ENCODE assay signal across 34 cellular contexts in the genomic region with DNA sequence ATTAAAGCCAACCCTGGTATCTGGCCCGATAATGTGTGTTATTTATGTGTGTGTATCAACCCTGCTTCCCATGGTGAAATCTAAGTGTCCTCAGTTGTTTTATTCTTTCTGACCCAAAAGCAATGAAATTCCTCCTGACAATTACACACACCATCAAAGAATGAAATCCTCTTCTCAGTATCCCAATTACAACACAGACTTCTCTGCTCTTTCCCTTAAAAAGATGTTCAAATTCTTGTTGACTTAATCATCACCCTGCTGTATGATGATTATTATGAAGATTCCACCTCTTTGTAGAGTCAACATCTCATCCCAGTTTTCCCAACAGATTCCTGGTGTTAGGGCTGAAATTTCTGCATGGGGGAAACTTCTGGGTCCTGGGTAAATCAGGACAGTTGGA. TPM values are rescaled to one million over a fixed set of nuclear protein-coding genes. Genes with fewer than 3 reads are reported as not detected.
DNase-seq lines count a peak whose midpoint lies in the region; ATAC-seq, FAIRE-seq and TF ChIP-seq lines count a peak whose summit lies in the region.
"Had no signal": no experiment of that assay in that cellular context is flagged by ENCODE, and none has a peak within 500 bp of the region (broad histone marks: within the 10 kb centered on the region; RNA-seq: fewer than 3 reads in every experiment).

No MANE protein-coding gene starts in this region.

- H3K79me1 ChIP-seq in mesenchymal stem cell (replicated peaks; ENCODE audit: low read length, poor library complexity, severe bottlenecking) = no peaks in the 10 kb centered on the region

- FAIRE-seq in HTR-8/SVneo (lab: Jason Lieb, UNC) = no peak
- FAIRE-seq: A204.1, endometrium, TTC549 had no signal

- no CpG with 5 or more reads among the region's 1 CpG for WGBS in mesenchymal stem cell
- 84 to 89% methylated on average over 1 of the region's 1 CpG for WGBS in tibial nerve, 2 donors

- H3K4me1 ChIP-seq in mesenchymal stem cell (ENCODE audit: control insufficient read depth, insufficient read depth, low read depth, low read length) = no peaks in the 10 kb centered on the region
- no peaks in the 10 kb centered on the region for H3K4me1 ChIP-seq in tibial nerve
- H3K4me1 ChIP-seq: esophagus muscularis mucosa, upper lobe of left lung had no signal

- no peak overlapping the region for H2BK15ac ChIP-seq in mesenchymal stem cell (ENCODE audit: low read depth, poor library complexity, severe bottlenecking)

- no peak overlapping the region for H3K9ac ChIP-seq in mesenchymal stem cell (ENCODE audit: low read length)

- H4K8ac ChIP-seq in mesenchymal stem cell (ENCODE audit: low read length) = no peak overlapping the region

- no peak overlapping the region for H2AFZ ChIP-seq in mesenchymal stem cell (ENCODE audit: low read depth, low read length)
- H2AFZ ChIP-seq: PC-9 had no signal

- H2BK120ac ChIP-seq in mesenchymal stem cell (ENCODE audit: low read depth, low read length) = no peak overlapping the region

- TF ChIP-seq EP300 in tibial nerve (IDR thresholded peaks at IDR 0.05) = no peak

- TF ChIP-seq CTCF in cardiac fibroblast (IDR thresholded peaks at IDR 0.05; ENCODE audit: low read depth, low read length) = no peak
- TF ChIP-seq CTCF in tibial nerve (IDR thresholded peaks at IDR 0.05) = no peak

- no peak overlapping the region for H4K91ac ChIP-seq in mesenchymal stem cell (ENCODE audit: low read length)

- no peak overlapping the region for H3K18ac ChIP-seq in mesenchymal stem cell (ENCODE audit: low read depth in 1 of 2, low read length in 2 of 2)

- no peak overlapping the region for H3K4me3 ChIP-seq in cardiac fibroblast (replicated peaks in 1 of 2; ENCODE audit: low read depth in 2 of 2, low read length in 2 of 2)
- no peak overlapping the region for H3K4me3 ChIP-seq in mesenchymal stem cell (ENCODE audit: insufficient read depth in 1 of 2, low read depth in 1 of 2, low read length in 2 of 2)
- H3K4me3 ChIP-seq in H7 (ENCODE audit: insufficient read depth, low read depth, low read length) = no peak overlapping the region
- no peak overlapping the region for H3K4me3 ChIP-seq in tibial nerve
- H3K4me3 ChIP-seq: esophagus muscularis mucosa, PC-9, upper lobe of left lung had no signal

- peak; percentile 48 for DNase-seq in AG20443 (ENCODE audit: low spot score)
- peak; percentile 2 for DNase-seq in HTR-8/SVneo (ENCODE audit: insufficient read length, low spot score)
- DNase-seq in cardiac fibroblast (ENCODE audit: low read depth in 2 of 2) = peak; percentile 15 to 39
- peak; percentile 20 for DNase-seq in mesenchymal stem cell
- DNase-seq in H7 = no peak
- DNase-seq in activated CD4-positive, alpha-beta T cell treated with anti-CD3 and anti-CD28 coated beads, Interleukin-2, amount 50 U/mL, for 48 hours = no peak
- no peak for DNase-seq in tibial nerve (ENCODE audit: low spot score in 2 of 2)
- DNase-seq: activated CD4-positive, alpha-beta T cell treated with anti-CD3 and anti-CD28 coated beads, Interleukin-2, amount 50 U/mL, for 4 hours; activated gamma-delta T cell treated with Interleukin-2 at 50 U/mL for 16 hours; activated naive CD8-positive, alpha-beta T cell treated with anti-CD3 and anti-CD28 coated beads, Interleukin-2, amount 10 ng/mL, durations not matched to agents 7 days and 5 days; activated T-cell treated with anti-CD3 and anti-CD28 coated beads, Interleukin-2, amount 50 U/mL, for 48 hours; CD8-positive, alpha-beta memory T cell; central memory CD4-positive, alpha-beta T cell; immature natural killer cell; KG1; left colon; MM.1S; NCI-H1105 treated with DMSO at 0.1 percent for 48 hours; NCI-H1930; NCI-H524 treated with DMSO at 0.1 percent for 48 hours; nephron progenitor cell; NK-92 treated with Interleukin-12 subunit alpha and Interleukin-12 subunit beta, amount 100 ng/mL, for 24 hours; PC-9; Right ventricle myocardium superior; stimulated activated naive B cell treated with anti-CD40 and anti-IgM and Interleukin-4, amounts not matched to agents 10 μg/mL and 1 μg/mL and 100 μg/mL, for 72 hours; upper lobe of left lung had no signal

- H3K9me3 ChIP-seq in mesenchymal stem cell (ENCODE audit: control insufficient read depth, low read length) = no peaks in the 10 kb centered on the region
- no peaks in the 10 kb centered on the region for H3K9me3 ChIP-seq in tibial nerve
- H3K9me3 ChIP-seq: esophagus muscularis mucosa, upper lobe of left lung had no signal

- no peak overlapping the region for H3K4me2 ChIP-seq in mesenchymal stem cell (ENCODE audit: low read length, poor library complexity, severe bottlenecking)
- H3K4me2 ChIP-seq: PC-9 had no signal

- no peak overlapping the region for H3K4ac ChIP-seq in mesenchymal stem cell (ENCODE audit: low read depth in 1 of 2, low read length in 2 of 2)

- no peak overlapping the region for H3K27ac ChIP-seq in mesenchymal stem cell (ENCODE audit: low read length, poor library complexity, severe bottlenecking)
- no peak overlapping the region for H3K27ac ChIP-seq in tibial nerve
- H3K27ac ChIP-seq: esophagus muscularis mucosa, PC-9, upper lobe of left lung had no signal

- H2BK5ac ChIP-seq in mesenchymal stem cell (ENCODE audit: low read depth, low read length, poor library complexity, severe bottlenecking) = no peak overlapping the region

- H3K27me3 ChIP-seq in mesenchymal stem cell (ENCODE audit: control insufficient read depth in 1 of 2, insufficient read depth in 1 of 2, low read length in 2 of 2) (no peaks in the 10 kb centered on the region), H7 (ENCODE audit: control insufficient read depth, insufficient read depth, low read length) (no peaks in the 10 kb centered on the region), tibial nerve (peaks cover 0 to 3% of the 10 kb centered on the region in 2 donors)
- H3K27me3 ChIP-seq: esophagus muscularis mucosa, upper lobe of left lung had no signal

- no peak for TF ChIP-seq POLR2A in tibial nerve (IDR thresholded peaks at IDR 0.05)

- no peak overlapping the region for H3K23ac ChIP-seq in mesenchymal stem cell (ENCODE audit: low read length in 2 of 2)

- no peak overlapping the region for H2BK12ac ChIP-seq in mesenchymal stem cell (ENCODE audit: low read length in 2 of 2)

- H3K36me3 ChIP-seq in mesenchymal stem cell (ENCODE audit: control insufficient read depth in 1 of 2, insufficient read depth in 2 of 2, low read depth in 1 of 2, low read length in 2 of 2) (no peaks in the 10 kb centered on the region), H7 (replicated peaks; ENCODE audit: control insufficient read depth, insufficient read depth, low read length) (no peaks in the 10 kb centered on the region), tibial nerve (no peaks in the 10 kb centered on the region)
- H3K36me3 ChIP-seq: esophagus muscularis mucosa, upper lobe of left lung had no signal

- ATAC-seq in GM18868 (IDR thresholded peaks at IDR 0.05; ENCODE audit: unreplicated experiment) = no peak
- ATAC-seq: left colon; SK-N-SH treated with all-trans-retinoic acid at 6 μM for 48 hours; stimulated activated naive B cell treated with anti-CD40 and anti-IgM and Interleukin-4, amounts not matched to agents 10 μg/mL and 1 μg/mL and 100 μg/mL, for 72 hours had no signal

- no peak overlapping the region for H2AK5ac ChIP-seq in mesenchymal stem cell (ENCODE audit: low read length, severe bottlenecking)

- H3K14ac ChIP-seq in mesenchymal stem cell (ENCODE audit: low read length in 2 of 2) = no peak overlapping the region

RNA-seq across cellular contexts. Expression of gene TRPC4, which starts 8.9 kb away (rescaled TPM):
- polyA plus RNA-seq in mesenchymal stem cell (2013, experiment 1 of 2) = 3.0 TPM
- polyA plus RNA-seq in mesenchymal stem cell (2013, experiment 2 of 2) = 2.7 TPM
- 3.8 and 4.1 TPM in 2 replicates for total RNA-seq in H7 (2014; rRNA removed; shearing (Covaris generic))
- total RNA-seq in tibial nerve = 1 to 10 TPM in 2 of 4 donors, under 1 TPM in 1, not detected in 1; 0.60 to 1.2 (median 1.1) TPM
- total RNA-seq: activated naive CD8-positive, alpha-beta T cell treated with anti-CD3 and anti-CD28 coated beads, Interleukin-2, amount 10 ng/mL, durations not matched to agents 7 days and 5 days; CD8-positive, alpha-beta memory T cell; dermis microvascular lymphatic vessel endothelial cell; G401 had no signal
- polyA plus RNA-seq: CD8-positive, alpha-beta memory T cell; immature natural killer cell had no signal

Comparison
In these comparisons a context has a peak if more than half of its experiments do, and no peak if none do; other contexts are left out.
1. DNase-seq: peak in AG20443 (single experiment), HTR-8/SVneo (single experiment), cardiac fibroblast (2 of 2) and mesenchymal stem cell (single experiment); none in H7 (single experiment), activated CD4-positive, alpha-beta T cell treated with anti-CD3 and anti-CD28 coated beads, Interleukin-2, amount 50 U/mL, for 48 hours (0 of 2) and tibial nerve (0 of 2).